In genomic region chr17:36182176-36183000, GRCh38 we compare ENCODE assay signal across 9 cellular contexts. TPM values are rescaled to one million over a fixed set of nuclear protein-coding genes. Genes with fewer than 3 reads are reported as not detected.
A peak's percentile ranks its signal among the peaks of the same experiment; 100 is the strongest.
DNase-seq lines count a peak whose midpoint lies in the region; ATAC-seq, FAIRE-seq and TF ChIP-seq lines count a peak whose summit lies in the region.
"Had no signal": no experiment of that assay in that cellular context is flagged by ENCODE, and none has a peak within 500 bp of the region (broad histone marks: within the 10 kb centered on the region; RNA-seq: fewer than 3 reads in every experiment).

No MANE protein-coding gene starts in this region.

- peak overlapping the region; percentile 66 to 71 for H3K27ac ChIP-seq in liver (ENCODE audit: low read depth in 1 of 2, low read length in 2 of 2)
- H3K27ac ChIP-seq in stomach smooth muscle (ENCODE audit: low read length), result no peak overlapping the region

- DNase-seq in bronchial epithelial cell (ENCODE audit: low read depth) (no peak), GM12892 (ENCODE audit: insufficient read length) (no peak), DMS153 (lab: John Stamatoyannopoulos, UW) (no peak)

- TF ChIP-seq CTCF in bronchial epithelial cell (IDR thresholded peaks at IDR 0.05; ENCODE audit: insufficient read depth, low read length, severe bottlenecking) (no peak), liver (IDR thresholded peaks at IDR 0.05; ENCODE audit: low read depth, low read length, missing input control) (peak; percentile 1)

- peaks cover 7 to 17% (median 11%) of the 10 kb centered on the region in 4 donors for H3K4me1 ChIP-seq in liver (ENCODE audit: control insufficient read depth in 4 of 4, insufficient read depth in 4 of 4, low read length in 3 of 4)
- H3K4me1 ChIP-seq in stomach smooth muscle (ENCODE audit: control insufficient read depth, insufficient read depth, low read length), result peaks cover 15% of the 10 kb centered on the region

- FAIRE-seq in bronchial epithelial cell (lab: Jason Lieb, UNC) (no peak), GM12892 (lab: Jason Lieb, UNC) (no peak)

- peak overlapping the region in 1 of 2 donors; percentile 50 for H3K9ac ChIP-seq in liver (ENCODE audit: low read depth in 1 of 2, low read length in 2 of 2)
- H3K9ac ChIP-seq in stomach smooth muscle (ENCODE audit: low read length in 2 of 2), result peak overlapping the region; percentile 28 to 51

- no peak for TF ChIP-seq POLR2A in GM12892 (IDR thresholded peaks at IDR 0.05; ENCODE audit: low read depth, low read length)

- H3K9me3 ChIP-seq in liver (ENCODE audit: control insufficient read depth in 4 of 4, low read length in 3 of 4) (no peaks in the 10 kb centered on the region), stomach smooth muscle (ENCODE audit: control insufficient read depth in 2 of 2, low read length in 2 of 2) (no peaks in the 10 kb centered on the region)

- ATAC-seq in HG02623 (IDR thresholded peaks at IDR 0.05; ENCODE audit: unreplicated experiment), result peak; percentile 1
- ATAC-seq in HG03039 (IDR thresholded peaks at IDR 0.05; ENCODE audit: unreplicated experiment), result no peak
- no peak for ATAC-seq in HG02678 (IDR thresholded peaks at IDR 0.05; ENCODE audit: unreplicated experiment)

- H3K27me3 ChIP-seq in bronchial epithelial cell (ENCODE audit: control insufficient read depth, insufficient read depth, low read length) (peaks cover 3% of the 10 kb centered on the region), liver (ENCODE audit: control insufficient read depth in 4 of 4, insufficient read depth in 4 of 4, low read length in 3 of 4) (no peaks in the 10 kb centered on the region), stomach smooth muscle (ENCODE audit: control insufficient read depth in 1 of 2, insufficient read depth in 2 of 2, low read length in 2 of 2) (peaks cover 6 to 14% of the 10 kb centered on the region in 2 donors)

- no peak for TF ChIP-seq RAD21 in liver (IDR thresholded peaks at IDR 0.05)

- H3K36me3 ChIP-seq in bronchial epithelial cell (ENCODE audit: control insufficient read depth, insufficient read depth, low read length), result no peaks in the 10 kb centered on the region
- H3K36me3 ChIP-seq in liver (ENCODE audit: control insufficient read depth in 4 of 4, insufficient read depth in 3 of 4, low read depth in 1 of 4, low read length in 3 of 4), result no peaks in the 10 kb centered on the region
- H3K36me3 ChIP-seq in stomach smooth muscle (ENCODE audit: control insufficient read depth in 2 of 2, insufficient read depth in 2 of 2, low read length in 2 of 2), result no peaks in the 10 kb centered on the region

- 23% methylated on average over 48 of the region's 48 CpGs for WGBS in liver

- H3K4me3 ChIP-seq in bronchial epithelial cell (ENCODE audit: low read depth, low read length) (peak overlapping the region; percentile 37), liver (ENCODE audit: low read depth in 1 of 3, low read length in 3 of 3) (peak overlapping the region; percentile 1 to 90 (median 53)), stomach smooth muscle (ENCODE audit: low read length in 2 of 2) (peak overlapping the region; percentile 75 to 77)

TF ChIP-seq in liver, 16 proteins besides CTCF, POLR2A, EP300 and RAD21:
- TF ChIP-seq RXRA (IDR thresholded peaks at IDR 0.05), result no peak
- no peak for TF ChIP-seq FOXA2 (IDR thresholded peaks at IDR 0.05)
- TF ChIP-seq HNF4A (conservative IDR thresholded peaks at IDR 0.05), result no peak
- TF ChIP-seq EGR1 (IDR thresholded peaks at IDR 0.05; ENCODE audit: low read depth in 2 of 2), result no peak
- TF ChIP-seq FOXA1 (IDR thresholded peaks at IDR 0.05), result no peak
- no peak for TF ChIP-seq REST (IDR thresholded peaks at IDR 0.05)
- no peak for TF ChIP-seq ATF3 (IDR thresholded peaks at IDR 0.05)
- no peak for TF ChIP-seq ZBTB33 (IDR thresholded peaks at IDR 0.05)
- TF ChIP-seq JUND (IDR thresholded peaks at IDR 0.05), result no peak
- TF ChIP-seq SP1 (IDR thresholded peaks at IDR 0.05), result no peak
- no peak for TF ChIP-seq YY1 (IDR thresholded peaks at IDR 0.05)
- TF ChIP-seq GABPA (IDR thresholded peaks at IDR 0.05 in 1 of 2, conservative IDR thresholded peaks at IDR 0.05 in 1 of 2), result no peak
- TF ChIP-seq HNF4G (IDR thresholded peaks at IDR 0.05), result no peak
- no peak for TF ChIP-seq MAX (IDR thresholded peaks at IDR 0.05)
- TF ChIP-seq NR2F2 (IDR thresholded peaks at IDR 0.05), result no peak
- TF ChIP-seq TAF1 (conservative IDR thresholded peaks at IDR 0.05), result no peak

RNA-seq across cellular contexts. Expression of gene TBC1D3B, which starts 6.0 kb away (rescaled TPM):
- total RNA-seq in bronchial epithelial cell (0.79 and 3.1 TPM in 2 replicates), liver (under 1 TPM; 0.42 to 0.56 TPM)
- polyA plus RNA-seq in liver, result 1 to 10 TPM in 1 of 2 donors, under 1 TPM in 1; 0.66 to 1.8 TPM
- 2.0 TPM for polyA plus RNA-seq in GM12892 (2012; ENCODE audit: missing spikeins)

RNA-seq across cellular contexts. Expression of gene CCL3L1, which starts 14.2 kb away (rescaled TPM):
- total RNA-seq in bronchial epithelial cell, result not detected in 2 replicates
- under 1 TPM; 0.42 TPM for total RNA-seq in liver
- under 1 TPM; 0.15 to 0.21 TPM for polyA plus RNA-seq in liver
- polyA plus RNA-seq in GM12892 (2012; ENCODE audit: missing spikeins), result 68.8 TPM

RNA-seq across cellular contexts. Expression of gene CCL4L2, which starts 28.5 kb away (rescaled TPM):
- not detected in 2 replicates for total RNA-seq in bronchial epithelial cell
- total RNA-seq in liver, result 1 to 10 TPM in 1 of 2 donors, under 1 TPM in 1; 0.50 to 2.8 TPM
- 1 to 10 TPM in 1 of 2 donors, under 1 TPM in 1; 0.83 to 1.3 TPM for polyA plus RNA-seq in liver
- polyA plus RNA-seq in GM12892 (2012; ENCODE audit: missing spikeins), result 79.6 TPM
- total RNA-seq: subcutaneous adipose tissue had no signal
